Comparison of ENCODE assay signal across 8 cellular contexts in the genomic region with DNA sequence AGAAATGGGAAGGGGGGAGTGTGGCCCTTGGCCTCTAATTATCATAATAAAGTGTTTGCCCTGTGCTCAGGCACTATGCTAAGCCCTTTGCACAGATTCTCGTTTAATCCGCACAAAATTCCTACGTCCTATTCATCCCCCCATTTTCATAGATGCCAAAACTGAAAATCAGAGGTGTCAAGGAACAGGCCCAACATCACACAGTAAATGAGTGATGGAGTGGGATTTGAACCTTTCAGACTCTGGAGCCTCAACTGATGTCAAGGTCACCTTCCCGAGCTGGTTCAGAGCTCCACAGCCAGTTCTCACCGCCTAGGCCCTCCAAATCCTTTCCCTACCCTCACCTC.
DNase-seq lines count a peak whose midpoint lies in the region; ATAC-seq, FAIRE-seq and TF ChIP-seq lines count a peak whose summit lies in the region.

No MANE protein-coding gene starts in this region.

- intact Hi-C loops in gastrocnemius medialis (cut with DNase I; ENCODE audit: low total_unique reads): loop anchor here (2.0 kb wide), 1 partner anchor 123 kb away; no protein-coding TSS in a partner anchor

- H3K9me3 ChIP-seq in right atrium auricular region: no peaks in the 10 kb centered on the region
- H3K9me3 ChIP-seq in gastrocnemius medialis: no peaks in the 10 kb centered on the region
- H3K9me3 ChIP-seq in small intestine (ENCODE audit: control insufficient read depth, low read depth): no peaks in the 10 kb centered on the region

- H3K4me3 ChIP-seq in right atrium auricular region (peak overlapping the region in 1 of 2 donors; percentile 24), gastrocnemius medialis (peak overlapping the region in 1 of 4 donors; percentile 41), small intestine (ENCODE audit: low read depth in 1 of 2, low read length in 2 of 2) (no peak overlapping the region)

- TF ChIP-seq CTCF in right atrium auricular region (IDR thresholded peaks at IDR 0.05) (no peak), gastrocnemius medialis (IDR thresholded peaks at IDR 0.05 in 4 of 5, conservative IDR thresholded peaks at IDR 0.05 in 1 of 5) (no peak)

- DNase-seq in GM12891 (ENCODE audit: insufficient read length, low spot score): no peak
- DNase-seq in right atrium auricular region (ENCODE audit: low spot score): no peak
- DNase-seq in gastrocnemius medialis: no peak
- DNase-seq in COLO829 (ENCODE audit: low spot score): no peak
- DNase-seq in activated naive CD4-positive, alpha-beta T cell treated with Interleukin-2 at 50 U/mL for 16 hours: no peak
- no peak for DNase-seq in small intestine

- WGBS in small intestine, 3 donors: 39 to 50% (median 49%) methylated on average over 5 of the region's 5 CpGs

- H3K36me3 ChIP-seq in right atrium auricular region (no peaks in the 10 kb centered on the region), gastrocnemius medialis (no peaks in the 10 kb centered on the region), small intestine (ENCODE audit: control insufficient read depth in 2 of 2, insufficient read depth in 2 of 2, low read length in 2 of 2) (no peaks in the 10 kb centered on the region)

- H3K27me3 ChIP-seq in right atrium auricular region (no peaks in the 10 kb centered on the region), gastrocnemius medialis (no peaks in the 10 kb centered on the region), small intestine (ENCODE audit: control insufficient read depth in 2 of 2, insufficient read depth in 2 of 2, low read length in 2 of 2) (no peaks in the 10 kb centered on the region)

- ATAC-seq in SK-N-SH treated with all-trans-retinoic acid at 6 μM for 48 hours (no peak), gastrocnemius medialis (no peak), HG02885 (IDR thresholded peaks at IDR 0.05; ENCODE audit: poor library complexity, unreplicated experiment) (no peak)

- H3K4me1 ChIP-seq in right atrium auricular region (peaks cover 0 to 43% of the 10 kb centered on the region in 2 donors), gastrocnemius medialis (peaks cover 25 to 26% of the 10 kb centered on the region in 2 donors), small intestine (ENCODE audit: control insufficient read depth in 2 of 2, insufficient read depth in 1 of 2, low read depth in 1 of 2, low read length in 1 of 2) (peaks cover 4% of the 10 kb centered on the region in 2 donors)

- H3K27ac ChIP-seq in right atrium auricular region (peak overlapping the region; percentile 81 to 85), gastrocnemius medialis (peak overlapping the region; percentile 77 to 84 (median 81)), small intestine (ENCODE audit: low read depth in 1 of 2, low read length in 1 of 2) (peak overlapping the region in 1 of 2 donors; percentile 42)

- in situ Hi-C loops in gastrocnemius medialis (cut with MboI; ENCODE audit: low sequenced_read_pairs in 4 of 4): loop anchor here in 1 of 4 donors (5.0 kb wide), 1 partner anchor 36 kb away; no protein-coding TSS in a partner anchor

- FAIRE-seq in GM12891 (lab: Jason Lieb, UNC) (peak; percentile 60), small intestine (lab: Jason Lieb, UNC) (no peak)

- TF ChIP-seq POLR2A in GM12891 (IDR thresholded peaks at IDR 0.05; ENCODE audit: low read depth, low read length) (no peak), gastrocnemius medialis (IDR thresholded peaks at IDR 0.05) (no peak)

TF ChIP-seq in GM12891, 5 proteins besides CTCF, POLR2A, EP300 and RAD21:
- TF ChIP-seq PAX5 (IDR thresholded peaks at IDR 0.05; ENCODE audit: insufficient read depth, low read length, severe bottlenecking): no peak
- TF ChIP-seq POU2F2 (IDR thresholded peaks at IDR 0.05; ENCODE audit: low read depth, low read length): no peak
- no peak for TF ChIP-seq SPI1 (IDR thresholded peaks at IDR 0.05; ENCODE audit: low read depth, low read length)
- TF ChIP-seq TAF1 (IDR thresholded peaks at IDR 0.05; ENCODE audit: low read depth, low read length): no peak
- no peak for TF ChIP-seq POLR2AphosphoS5 (IDR thresholded peaks at IDR 0.05; ENCODE audit: low read depth, low read length)

TF ChIP-seq in SK-N-SH treated with all-trans-retinoic acid at 6 μM for 48 hours, 23 proteins besides CTCF, POLR2A, EP300 and RAD21:
- TF ChIP-seq OSR1 (CRISPR knock-in tag; IDR thresholded peaks at IDR 0.05) (no peak), ISL1 (CRISPR knock-in tag; IDR thresholded peaks at IDR 0.05) (peak; percentile 21; the same call in 1 of the 2 replicates), ESRRG (CRISPR knock-in tag; IDR thresholded peaks at IDR 0.05) (peak; percentile 43; the same call in 1 of the 2 replicates), ZNF70 (CRISPR knock-in tag; IDR thresholded peaks at IDR 0.05) (no peak)
